Comparison of ENCODE assay signal across 22 cellular contexts in the genomic region with DNA sequence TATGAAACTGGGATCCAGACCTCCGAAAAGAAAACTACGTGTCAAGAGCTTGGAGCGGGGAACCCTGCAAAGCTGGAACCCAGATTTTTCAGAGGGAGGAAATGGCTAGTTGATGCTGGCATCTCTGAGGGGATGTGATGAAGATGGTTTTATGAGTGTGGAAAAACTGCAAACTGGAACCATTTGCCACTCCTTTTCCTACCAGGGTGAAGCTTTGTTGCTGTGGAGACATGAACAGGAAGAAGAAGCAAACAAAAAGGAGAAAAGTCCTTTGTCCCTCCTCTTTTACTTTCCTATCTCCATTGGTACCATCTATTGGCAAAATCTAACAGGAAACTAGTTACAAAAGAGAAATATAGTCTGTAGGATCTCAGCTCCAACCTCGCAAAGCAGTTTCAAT. TPM values are rescaled to one million over a fixed set of nuclear protein-coding genes. Genes with fewer than 3 reads are reported as not detected.
DNase-seq lines count a peak whose midpoint lies in the region; ATAC-seq and TF ChIP-seq lines count a peak whose summit lies in the region.
"Had no signal": no experiment of that assay in that cellular context is flagged by ENCODE, and none has a peak within 500 bp of the region (broad histone marks: within the 10 kb centered on the region; RNA-seq: fewer than 3 reads in every experiment).

No MANE protein-coding gene starts in this region.

- TF ChIP-seq CTCF in endothelial cell (IDR thresholded peaks at IDR 0.05; ENCODE audit: unreplicated experiment) (no peak), ovary (IDR thresholded peaks at IDR 0.05) (no peak)

- H3K36me3 ChIP-seq in ovary, result no peaks in the 10 kb centered on the region
- H3K36me3 ChIP-seq: BE2C, gastroesophageal sphincter, pancreas, tibial nerve had no signal

- H3K27ac ChIP-seq in ovary, result no peak overlapping the region
- H3K27ac ChIP-seq: body of pancreas, pancreas, PC-9, tibial nerve had no signal

- in situ Hi-C loops in KBM-7 (cut with MboI; ENCODE audit: low pct_unique_long_range_greater_than_20kb, low sequenced_read_pairs), result no loop called here

- no peaks in the 10 kb centered on the region for H3K27me3 Mint-ChIP-seq in endothelial cell (ENCODE audit: unreplicated experiment)
- H3K27me3 Mint-ChIP-seq in natural killer cell treated with Interleukin-12 subunit alpha and Interleukin-12 subunit beta and Interleukin-15 and Interleukin-18, amount 100 ng/mL, for 72 hours, result no peaks in the 10 kb centered on the region
- H3K27me3 Mint-ChIP-seq: activated naive CD8-positive, alpha-beta T cell treated with anti-CD3 and anti-CD28 coated beads for 36 hours; stimulated activated memory B cell treated with anti-CD40 and anti-IgM and Interleukin-4, amounts not matched to agents 10 μg/mL and 1 μg/mL and 100 μg/mL, for 72 hours had no signal

- H3K4me3 ChIP-seq in ovary, result no peak overlapping the region
- H3K4me3 ChIP-seq: body of pancreas, gastroesophageal sphincter, pancreas, PC-9, tibial nerve had no signal

- no peaks in the 10 kb centered on the region for H3K9me3 ChIP-seq in ovary
- H3K9me3 ChIP-seq: BE2C, body of pancreas, gastroesophageal sphincter, pancreas, tibial nerve had no signal

- intact Hi-C loops in ovary (cut with DNase I), result no loop called here

- no peaks in the 10 kb centered on the region for H3K9me3 Mint-ChIP-seq in endothelial cell (ENCODE audit: unreplicated experiment)
- no peaks in the 10 kb centered on the region for H3K9me3 Mint-ChIP-seq in natural killer cell treated with Interleukin-12 subunit alpha and Interleukin-12 subunit beta and Interleukin-15 and Interleukin-18, amount 100 ng/mL, for 72 hours
- H3K9me3 Mint-ChIP-seq: activated naive CD8-positive, alpha-beta T cell treated with anti-CD3 and anti-CD28 coated beads for 36 hours had no signal

- H3K4me1 Mint-ChIP-seq in endothelial cell (ENCODE audit: unreplicated experiment), result peaks cover 52% of the 10 kb centered on the region
- H3K4me1 Mint-ChIP-seq in natural killer cell treated with Interleukin-12 subunit alpha and Interleukin-12 subunit beta and Interleukin-15 and Interleukin-18, amount 100 ng/mL, for 72 hours (ENCODE audit: low read depth in 2 of 2), result peaks cover 33 to 43% of the 10 kb centered on the region in 2 donors

- ATAC-seq in natural killer cell treated with Interleukin-12 subunit alpha and Interleukin-12 subunit beta and Interleukin-15 and Interleukin-18, amount 100 ng/mL, for 72 hours, result no peak
- ATAC-seq: activated CD4-positive, CD25-positive, alpha-beta regulatory T cell treated with anti-CD3 and anti-CD28 coated beads, Interleukin-2, amount 50 U/mL, for 24 hours; body of pancreas; gastroesophageal sphincter; pancreas; sciatic nerve; stimulated activated memory B cell treated with anti-CD40 and anti-IgM and Interleukin-4, amounts not matched to agents 10 μg/mL and 1 μg/mL and 100 μg/mL, for 72 hours had no signal

- peak overlapping the region; percentile 98 for H3K27ac Mint-ChIP-seq in endothelial cell (ENCODE audit: unreplicated experiment)
- peak overlapping the region; percentile 11 to 61 for H3K27ac Mint-ChIP-seq in natural killer cell treated with Interleukin-12 subunit alpha and Interleukin-12 subunit beta and Interleukin-15 and Interleukin-18, amount 100 ng/mL, for 72 hours
- H3K27ac Mint-ChIP-seq: stimulated activated memory B cell treated with anti-CD40 and anti-IgM and Interleukin-4, amounts not matched to agents 10 μg/mL and 1 μg/mL and 100 μg/mL, for 72 hours had no signal

- no peak for TF ChIP-seq EP300 in ovary (IDR thresholded peaks at IDR 0.05)

- no peaks in the 10 kb centered on the region for H3K27me3 ChIP-seq in ovary
- H3K27me3 ChIP-seq: BE2C, body of pancreas, gastroesophageal sphincter, pancreas, tibial nerve had no signal

- no peak overlapping the region for H3K4me3 Mint-ChIP-seq in endothelial cell (ENCODE audit: unreplicated experiment)
- no peak overlapping the region for H3K4me3 Mint-ChIP-seq in natural killer cell treated with Interleukin-12 subunit alpha and Interleukin-12 subunit beta and Interleukin-15 and Interleukin-18, amount 100 ng/mL, for 72 hours
- H3K4me3 Mint-ChIP-seq: activated naive CD8-positive, alpha-beta T cell treated with anti-CD3 and anti-CD28 coated beads for 36 hours; stimulated activated memory B cell treated with anti-CD40 and anti-IgM and Interleukin-4, amounts not matched to agents 10 μg/mL and 1 μg/mL and 100 μg/mL, for 72 hours had no signal

- WGBS in ovary, 3 donors, result 92 to 97% (median 97%) methylated on average over 4 of the region's 4 CpGs

- TF ChIP-seq POLR2A in ovary (IDR thresholded peaks at IDR 0.05), result no peak

- H3K36me3 Mint-ChIP-seq in endothelial cell (ENCODE audit: low read depth, unreplicated experiment), result peaks cover 13% of the 10 kb centered on the region
- H3K36me3 Mint-ChIP-seq in natural killer cell treated with Interleukin-12 subunit alpha and Interleukin-12 subunit beta and Interleukin-15 and Interleukin-18, amount 100 ng/mL, for 72 hours, result no peaks in the 10 kb centered on the region

- peaks cover 4% of the 10 kb centered on the region for H3K4me1 ChIP-seq in ovary (ENCODE audit: insufficient read depth)
- H3K4me1 ChIP-seq: BE2C had no signal

- DNase-seq in EH (ENCODE audit: low read depth) (peak; percentile 33), KBM-7 (peak; percentile 39), endothelial cell (ENCODE audit: low spot score) (no peak), ovary (no peak), GM19240 (ENCODE audit: insufficient read length, low spot score) (no peak)
- no peak for DNase-seq in natural killer cell treated with Interleukin-12 subunit alpha and Interleukin-12 subunit beta and Interleukin-15 and Interleukin-18, amount 100 ng/mL, for 72 hours (ENCODE audit: low spot score)
- DNase-seq in effector CD8-positive, alpha-beta T cell (lab: John Stamatoyannopoulos, UW), result no peak
- DNase-seq: activated naive CD8-positive, alpha-beta T cell treated with anti-CD3 and anti-CD28 coated beads for 36 hours; activated T-cell treated with anti-CD3 and anti-CD28 coated beads, Interleukin-2, amount 50 U/mL, for 48 hours; BE2C; body of pancreas; cortex of kidney; GDM1; NCI-H2171 treated with DMSO at 0.1 percent for 48 hours; NCI-H774; pancreas; PC-9 had no signal

RNA-seq across cellular contexts. Expression of gene CDK17, which starts 39.2 kb away (rescaled TPM):
- total RNA-seq in endothelial cell (ENCODE audit: unreplicated experiment) (112 TPM), ovary (10 to 100 TPM; 28.0 to 59.2 (median 31.4) TPM)
- 10 to 100 TPM; 66.9 to 82.1 TPM for total RNA-seq in natural killer cell treated with Interleukin-12 subunit alpha and Interleukin-12 subunit beta and Interleukin-15 and Interleukin-18, amount 100 ng/mL, for 72 hours
- 10 to 100 TPM; 13.8 to 23.0 TPM for polyA plus RNA-seq in ovary

Comparison
In these comparisons a context has a peak if more than half of its experiments do, and no peak if none do; other contexts are left out.
1. DNase-seq: peak in EH (single experiment) and KBM-7 (single experiment); none in endothelial cell (single experiment), natural killer cell treated with Interleukin-12 subunit alpha and Interleukin-12 subunit beta and Interleukin-15 and Interleukin-18, amount 100 ng/mL, for 72 hours (single experiment), effector CD8-positive, alpha-beta T cell (single experiment), ovary (0 of 5) and GM19240 (single experiment).